11 cellular contexts compared by ENCODE assay signal in genomic region chr13:40653558-40654318, GRCh38. TPM values are rescaled to one million over a fixed set of nuclear protein-coding genes. Genes with fewer than 3 reads are reported as not detected.
DNase-seq lines count a peak whose midpoint lies in the region; ATAC-seq and TF ChIP-seq lines count a peak whose summit lies in the region.
"Had no signal": no experiment of that assay in that cellular context is flagged by ENCODE, and none has a peak within 500 bp of the region (broad histone marks: within the 10 kb centered on the region; RNA-seq: fewer than 3 reads in every experiment).

No MANE protein-coding gene starts in this region.

- no peaks in the 10 kb centered on the region for H3K9me3 ChIP-seq in CD4-positive, alpha-beta T cell (ENCODE audit: control insufficient read depth, low read length)
- no peaks in the 10 kb centered on the region for H3K9me3 ChIP-seq in HUES64 (ENCODE audit: insufficient read depth, low read depth, low read length)
- no peaks in the 10 kb centered on the region for H3K9me3 ChIP-seq in mesenchymal stem cell (ENCODE audit: control insufficient read depth, low read length)

- H4K8ac ChIP-seq in mesenchymal stem cell (ENCODE audit: low read length) = no peak overlapping the region

- H3K9ac ChIP-seq in HUES64 (ENCODE audit: low read depth, low read length) = no peak overlapping the region
- no peak overlapping the region for H3K9ac ChIP-seq in mesenchymal stem cell (ENCODE audit: low read length)

- peaks cover 45% of the 10 kb centered on the region for H3K4me1 ChIP-seq in HUES64 (ENCODE audit: insufficient read depth, low read length)
- peaks cover 1% of the 10 kb centered on the region for H3K4me1 ChIP-seq in mesenchymal stem cell (ENCODE audit: control insufficient read depth, insufficient read depth, low read depth, low read length)

- H3K27me3 Mint-ChIP-seq in CD4-positive, alpha-beta T cell = no peaks in the 10 kb centered on the region
- H3K27me3 Mint-ChIP-seq in activated CD8-positive, alpha-beta T cell treated with anti-CD3 and anti-CD28 coated beads, Interleukin-2, amount 10 ng/mL, durations not matched to agents 7 days and 5 days (ENCODE audit: low read depth) = no peaks in the 10 kb centered on the region
- H3K27me3 Mint-ChIP-seq in osteocyte (ENCODE audit: unreplicated experiment) = no peaks in the 10 kb centered on the region

- peaks cover 100% of the 10 kb centered on the region for H3K4me1 Mint-ChIP-seq in CD4-positive, alpha-beta T cell (ENCODE audit: low read depth)
- peaks cover 84% of the 10 kb centered on the region for H3K4me1 Mint-ChIP-seq in activated CD8-positive, alpha-beta T cell treated with anti-CD3 and anti-CD28 coated beads, Interleukin-2, amount 10 ng/mL, durations not matched to agents 7 days and 5 days (ENCODE audit: low read depth)
- H3K4me1 Mint-ChIP-seq in osteocyte (ENCODE audit: unreplicated experiment) = peaks cover 39% of the 10 kb centered on the region

- H3K14ac ChIP-seq in mesenchymal stem cell (ENCODE audit: low read length in 2 of 2) = no peak overlapping the region

- TF ChIP-seq CTCF in CD4-positive, alpha-beta T cell (IDR thresholded peaks at IDR 0.05) = peak; percentile 24
- TF ChIP-seq CTCF in osteocyte (IDR thresholded peaks at IDR 0.05) = no peak

- peak overlapping the region; percentile 39 for H3K27ac ChIP-seq in CD4-positive, alpha-beta T cell (ENCODE audit: low read depth, low read length)
- H3K27ac ChIP-seq in HUES64 (ENCODE audit: low read depth, low read length) = peak overlapping the region; percentile 81
- no peak overlapping the region for H3K27ac ChIP-seq in mesenchymal stem cell (ENCODE audit: low read length, poor library complexity, severe bottlenecking)

- H3K79me1 ChIP-seq in mesenchymal stem cell (replicated peaks; ENCODE audit: low read length, poor library complexity, severe bottlenecking) = peaks cover 27% of the 10 kb centered on the region

- H3K36me3 Mint-ChIP-seq in CD4-positive, alpha-beta T cell (ENCODE audit: low read depth) = peaks cover 28% of the 10 kb centered on the region
- H3K36me3 Mint-ChIP-seq in activated CD8-positive, alpha-beta T cell treated with anti-CD3 and anti-CD28 coated beads, Interleukin-2, amount 10 ng/mL, durations not matched to agents 7 days and 5 days (ENCODE audit: low read depth) = peaks cover 37% of the 10 kb centered on the region
- no peaks in the 10 kb centered on the region for H3K36me3 Mint-ChIP-seq in osteocyte (ENCODE audit: unreplicated experiment)

- ATAC-seq in CD4-positive, alpha-beta T cell (ENCODE audit: poor library complexity) = peak; percentile 51
- ATAC-seq in activated CD8-positive, alpha-beta T cell treated with anti-CD3 and anti-CD28 coated beads, Interleukin-2, amount 10 ng/mL, durations not matched to agents 7 days and 5 days = peak; percentile 77
- no peak for ATAC-seq in HG03039 (IDR thresholded peaks at IDR 0.05; ENCODE audit: unreplicated experiment)

- CTCF ChIA-PET in CD4-positive, alpha-beta T cell (lab: Charles Lee) = interaction anchor here (0.7 to 1.2 kb wide), 3 partner anchors 10 to 1637 kb away, joined by 3 read pairs; no protein-coding TSS in a partner anchor
- CTCF ChIA-PET in activated CD8-positive, alpha-beta T cell treated with anti-CD3 and anti-CD28 coated beads, Interleukin-2, amount 10 ng/mL, durations not matched to agents 7 days and 5 days (lab: Charles Lee) = interaction anchor here (1.0 to 1.6 kb wide), 3 partner anchors 15 to 124 kb away, joined by 3 to 5 read pairs (median 4); no protein-coding TSS in a partner anchor

- no peak overlapping the region for H2BK12ac ChIP-seq in mesenchymal stem cell (ENCODE audit: low read length in 2 of 2)

- H3K4me3 Mint-ChIP-seq in CD4-positive, alpha-beta T cell = peak overlapping the region; percentile 78
- H3K4me3 Mint-ChIP-seq in activated CD8-positive, alpha-beta T cell treated with anti-CD3 and anti-CD28 coated beads, Interleukin-2, amount 10 ng/mL, durations not matched to agents 7 days and 5 days = peak overlapping the region; percentile 49
- no peak overlapping the region for H3K4me3 Mint-ChIP-seq in osteocyte (ENCODE audit: unreplicated experiment)

- H3K36me3 ChIP-seq in HUES64 (ENCODE audit: insufficient read depth, low read length) = no peaks in the 10 kb centered on the region
- H3K36me3 ChIP-seq in mesenchymal stem cell (ENCODE audit: control insufficient read depth in 1 of 2, insufficient read depth in 2 of 2, low read depth in 1 of 2, low read length in 2 of 2) = no peaks in the 10 kb centered on the region

- intact Hi-C loops in CD4-positive, alpha-beta T cell (cut with DNase I, micrococcal nuclease) = no loop called here

- no peaks in the 10 kb centered on the region for H3K9me3 Mint-ChIP-seq in CD4-positive, alpha-beta T cell
- H3K9me3 Mint-ChIP-seq in activated CD8-positive, alpha-beta T cell treated with anti-CD3 and anti-CD28 coated beads, Interleukin-2, amount 10 ng/mL, durations not matched to agents 7 days and 5 days (ENCODE audit: insufficient read depth) = peaks cover 4% of the 10 kb centered on the region
- no peaks in the 10 kb centered on the region for H3K9me3 Mint-ChIP-seq in osteocyte (ENCODE audit: unreplicated experiment)

- H2AFZ ChIP-seq in mesenchymal stem cell (ENCODE audit: low read depth, low read length) = no peak overlapping the region

- H3K4ac ChIP-seq in mesenchymal stem cell (ENCODE audit: low read depth in 1 of 2, low read length in 2 of 2) = no peak overlapping the region

- H3K27me3 ChIP-seq in CD4-positive, alpha-beta T cell (ENCODE audit: control insufficient read depth, insufficient read depth, low read length) = no peaks in the 10 kb centered on the region
- H3K27me3 ChIP-seq in HUES64 (ENCODE audit: insufficient read depth, low read length) = no peaks in the 10 kb centered on the region
- no peaks in the 10 kb centered on the region for H3K27me3 ChIP-seq in mesenchymal stem cell (ENCODE audit: control insufficient read depth in 1 of 2, insufficient read depth in 1 of 2, low read length in 2 of 2)

- WGBS in HUES64 = 62% methylated on average over 3 of the region's 3 CpGs
- WGBS in mesenchymal stem cell = 38% methylated on average over 2 of the region's 3 CpGs

- H2BK120ac ChIP-seq in mesenchymal stem cell (ENCODE audit: low read depth, low read length) = no peak overlapping the region

- H3K4me3 ChIP-seq in HUES64 (ENCODE audit: low read length) (no peak overlapping the region; the same call in 1 of the 2 replicates), mesenchymal stem cell (ENCODE audit: insufficient read depth in 1 of 2, low read depth in 1 of 2, low read length in 2 of 2) (no peak overlapping the region)

- H4K91ac ChIP-seq in mesenchymal stem cell (ENCODE audit: low read length) = no peak overlapping the region

- POLR2A ChIA-PET in CD4-positive, alpha-beta T cell (lab: Charles Lee) = interaction anchor here (0.6 to 3.2 kb wide), 4 partner anchors 11 to 264 kb away, joined by 3 to 22 read pairs (median 4); partner anchors contain the start of gene FOXO1
- POLR2A ChIA-PET in activated CD8-positive, alpha-beta T cell treated with anti-CD3 and anti-CD28 coated beads, Interleukin-2, amount 10 ng/mL, durations not matched to agents 7 days and 5 days (lab: Charles Lee) = interaction anchor here (0.5 to 2.7 kb wide), 2 partner anchors 11 to 40 kb away, joined by 4 to 11 read pairs; no protein-coding TSS in a partner anchor

- no peak overlapping the region for H2BK15ac ChIP-seq in mesenchymal stem cell (ENCODE audit: low read depth, poor library complexity, severe bottlenecking)

- peak overlapping the region; percentile 81 for H3K27ac Mint-ChIP-seq in CD4-positive, alpha-beta T cell
- peak overlapping the region; percentile 71 for H3K27ac Mint-ChIP-seq in activated CD8-positive, alpha-beta T cell treated with anti-CD3 and anti-CD28 coated beads, Interleukin-2, amount 10 ng/mL, durations not matched to agents 7 days and 5 days
- H3K27ac Mint-ChIP-seq in osteocyte (ENCODE audit: unreplicated experiment) = no peak overlapping the region

- H2BK5ac ChIP-seq in mesenchymal stem cell (ENCODE audit: low read depth, low read length, poor library complexity, severe bottlenecking) = no peak overlapping the region

- no peak overlapping the region for H3K4me2 ChIP-seq in mesenchymal stem cell (ENCODE audit: low read length, poor library complexity, severe bottlenecking)

- DNase-seq in CD4-positive, alpha-beta T cell = no peak
- no peak for DNase-seq in activated CD8-positive, alpha-beta T cell treated with anti-CD3 and anti-CD28 coated beads, Interleukin-2, amount 10 ng/mL, durations not matched to agents 7 days and 5 days
- DNase-seq in mesenchymal stem cell (peak; percentile 16), SK-N-DZ (ENCODE audit: low spot score) (no peak), osteocyte (ENCODE audit: extremely low spot score, unreplicated experiment) (no peak), NCI-H146 treated with DMSO at 0.1 percent for 48 hours (lab: John Stamatoyannopoulos, UW; ENCODE audit: unreplicated experiment) (no peak)
- DNase-seq: caudate nucleus, EL, substantia nigra had no signal

- H2AK5ac ChIP-seq in mesenchymal stem cell (ENCODE audit: low read length, severe bottlenecking) = no peak overlapping the region

- H3K18ac ChIP-seq in mesenchymal stem cell (ENCODE audit: low read depth in 1 of 2, low read length in 2 of 2) = no peak overlapping the region

- no peak overlapping the region for H3K23ac ChIP-seq in mesenchymal stem cell (ENCODE audit: low read length in 2 of 2)

RNA-seq across cellular contexts. Expression of gene FOXO1, which starts 12.7 kb away (rescaled TPM):
- 100 to 1,000 TPM in 1 of 2 experiments, 10 to 100 TPM in 1; 93.1 to 101 TPM for total RNA-seq in CD4-positive, alpha-beta T cell
- polyA plus RNA-seq in HUES64 (2013, experiment 1 of 2) = 21.4 TPM
- 20.2 TPM for polyA plus RNA-seq in HUES64 (2013, experiment 2 of 2)
- total RNA-seq in activated CD8-positive, alpha-beta T cell treated with anti-CD3 and anti-CD28 coated beads, Interleukin-2, amount 10 ng/mL, durations not matched to agents 7 days and 5 days = 10 to 100 TPM; 23.1 to 24.0 TPM
- 1.2 TPM for polyA plus RNA-seq in mesenchymal stem cell (2013, experiment 1 of 2)
- polyA plus RNA-seq in mesenchymal stem cell (2013, experiment 2 of 2) = 1.1 TPM
- polyA plus RNA-seq in SK-N-DZ (2014; cell fraction: cytosol; rRNA removed) = 0.42 TPM in 2 replicates
- 0.17 and 0.37 TPM in 2 replicates for polyA plus RNA-seq in SK-N-DZ (2014; cell fraction: nucleus; rRNA removed)
- total RNA-seq in osteocyte = 8.6 and 10.0 TPM in 2 replicates
